8 cellular contexts compared by ENCODE assay signal in the genomic region with DNA sequence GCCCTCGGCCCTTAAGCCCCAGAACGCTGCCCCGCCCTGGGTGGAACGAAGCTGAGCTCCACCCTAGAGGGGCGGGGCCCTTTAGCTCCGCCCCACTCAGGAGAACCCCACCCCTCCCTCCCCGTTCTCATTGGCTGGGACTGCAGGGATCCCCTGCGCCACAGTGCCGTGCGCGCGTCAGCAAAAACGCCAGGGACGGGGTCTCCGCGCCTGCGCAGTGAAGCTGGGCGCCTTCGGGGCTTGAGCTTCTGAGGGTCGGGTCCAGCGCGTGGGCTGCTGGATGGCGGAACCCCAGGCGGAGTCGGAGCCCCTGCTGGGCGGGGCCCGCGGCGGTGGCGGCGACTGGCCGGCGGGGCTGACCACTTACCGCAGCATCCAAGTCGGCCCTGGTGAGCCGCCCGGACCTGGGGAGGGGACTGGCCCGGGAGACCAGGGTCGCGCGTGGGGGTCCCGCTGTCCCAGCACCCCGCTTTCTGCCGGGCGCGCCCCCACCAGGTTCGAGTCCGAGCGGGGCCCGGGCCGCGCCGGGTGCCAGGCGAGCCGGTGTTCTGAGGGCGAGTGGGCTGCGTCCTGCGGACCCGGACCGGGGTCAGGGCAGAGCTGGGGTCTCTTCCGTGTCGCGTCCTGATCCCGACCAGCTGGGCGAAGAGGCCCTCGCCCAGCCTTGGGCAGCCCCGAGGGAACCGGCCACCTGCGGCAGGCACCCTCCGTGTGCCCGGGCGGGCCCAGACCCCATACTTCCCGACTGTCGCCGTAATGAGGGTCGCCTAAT. TPM values are rescaled to one million over a fixed set of nuclear protein-coding genes. Genes with fewer than 3 reads are reported as not detected.
DNase-seq lines count a peak whose midpoint lies in the region; ATAC-seq and TF ChIP-seq lines count a peak whose summit lies in the region.

A gene (plus strand): TSS at position 215 of the 772 bp plus-strand sequence. CDS start 66 bp downstream, at position 281.

- no peak for TF ChIP-seq CTCF in DND-41 (IDR thresholded peaks at IDR 0.05; ENCODE audit: borderline replicate concordance, extremely low read depth, low read length, poor library complexity, severe bottlenecking)

- peaks cover 45% of the 10 kb centered on the region for H3K79me2 ChIP-seq in DND-41 (ENCODE audit: insufficient read depth, low read length)

- peaks cover 6% of the 10 kb centered on the region for H3K36me3 ChIP-seq in DND-41 (ENCODE audit: insufficient read depth, low read length)

- H3K27ac Mint-ChIP-seq in naive B cell, result peak within 1 kb of the TSS; percentile 88 to 98 (median 95)
- H3K27ac Mint-ChIP-seq in stimulated activated effector memory CD8-positive, alpha-beta T cell treated with anti-CD3 and anti-CD28 coated beads, Interleukin-12 subunit alpha, Interleukin-12 subunit beta, amount 100 ng/mL, for 72 hours, result peak within 1 kb of the TSS; percentile 92

- peak within 1 kb of the TSS; percentile 83 to 89 for H3K4me3 ChIP-seq in DND-41 (ENCODE audit: low read depth in 1 of 2, low read length in 2 of 2)

- H3K9me3 Mint-ChIP-seq in naive B cell, result no peaks in the 10 kb centered on the region
- no peaks in the 10 kb centered on the region for H3K9me3 Mint-ChIP-seq in stimulated activated effector memory CD8-positive, alpha-beta T cell treated with anti-CD3 and anti-CD28 coated beads, Interleukin-12 subunit alpha, Interleukin-12 subunit beta, amount 100 ng/mL, for 72 hours

- H3K9me3 ChIP-seq in DND-41 (ENCODE audit: insufficient read depth, low read length, severe bottlenecking), result no peaks in the 10 kb centered on the region

- peaks cover 27% of the 10 kb centered on the region for H4K20me1 ChIP-seq in DND-41 (ENCODE audit: insufficient read depth, low read length)

- peak within 1 kb of the TSS; percentile 81 to 94 (median 86) for H3K4me3 Mint-ChIP-seq in naive B cell
- peak within 1 kb of the TSS; percentile 77 for H3K4me3 Mint-ChIP-seq in stimulated activated effector memory CD8-positive, alpha-beta T cell treated with anti-CD3 and anti-CD28 coated beads, Interleukin-12 subunit alpha, Interleukin-12 subunit beta, amount 100 ng/mL, for 72 hours

- peaks cover 9 to 17% (median 10%) of the 10 kb centered on the region in 3 donors for H3K27me3 Mint-ChIP-seq in naive B cell

- peak; percentile 95 for ATAC-seq in DND-41 (ENCODE audit: insufficient read depth, low read depth)
- peak; percentile 82 for ATAC-seq in GM21825 (IDR thresholded peaks at IDR 0.05; ENCODE audit: unreplicated experiment)
- peak; percentile 89 to 90 for ATAC-seq in naive B cell (ENCODE audit: low read depth in 2 of 2)
- ATAC-seq in stimulated activated effector memory CD8-positive, alpha-beta T cell treated with anti-CD3 and anti-CD28 coated beads, Interleukin-12 subunit alpha, Interleukin-12 subunit beta, amount 100 ng/mL, for 72 hours, result peak; percentile 95

- no peaks in the 10 kb centered on the region for H3K27me3 ChIP-seq in DND-41 (ENCODE audit: insufficient read depth, low read length, poor library complexity)

- DNase-seq in DND-41, result peak; percentile 94
- DNase-seq in Kasumi-1 (lab: John Stamatoyannopoulos, UW), result peak; percentile 86 to 91
- peak; percentile 92 for DNase-seq in RKO (ENCODE audit: low spot score)
- peak; percentile 84 for DNase-seq in activated T-helper 1 cell treated with Interleukin-2 at 50 U/mL for 16 hours (ENCODE audit: low read depth)
- peak; percentile 95 for DNase-seq in fibroblast of gingiva (ENCODE audit: low read depth)
- DNase-seq in naive B cell, result peak; percentile 94
- peak; percentile 82 to 92 for DNase-seq in stimulated activated effector memory CD8-positive, alpha-beta T cell treated with anti-CD3 and anti-CD28 coated beads, Interleukin-12 subunit alpha, Interleukin-12 subunit beta, amount 100 ng/mL, for 72 hours (ENCODE audit: low spot score in 2 of 2)

- H3K9ac ChIP-seq in DND-41 (ENCODE audit: low read depth, low read length), result peak within 1 kb of the TSS; percentile 95

- no peaks in the 10 kb centered on the region for H3K36me3 Mint-ChIP-seq in naive B cell
- H3K36me3 Mint-ChIP-seq in stimulated activated effector memory CD8-positive, alpha-beta T cell treated with anti-CD3 and anti-CD28 coated beads, Interleukin-12 subunit alpha, Interleukin-12 subunit beta, amount 100 ng/mL, for 72 hours, result no peaks in the 10 kb centered on the region

- peak within 1 kb of the TSS; percentile 98 for H3K4me2 ChIP-seq in DND-41 (ENCODE audit: insufficient read depth, low read length)

- peak within 1 kb of the TSS; percentile 73 for H3K27ac ChIP-seq in DND-41 (ENCODE audit: low read length)

- peak within 1 kb of the TSS; percentile 89 for H2AFZ ChIP-seq in DND-41 (ENCODE audit: low read depth, low read length)

- peaks cover 31% of the 10 kb centered on the region for H3K4me1 ChIP-seq in DND-41 (ENCODE audit: insufficient read depth, low read length)

- peaks cover 20 to 43% (median 35%) of the 10 kb centered on the region in 3 donors for H3K4me1 Mint-ChIP-seq in naive B cell
- peaks cover 36% of the 10 kb centered on the region for H3K4me1 Mint-ChIP-seq in stimulated activated effector memory CD8-positive, alpha-beta T cell treated with anti-CD3 and anti-CD28 coated beads, Interleukin-12 subunit alpha, Interleukin-12 subunit beta, amount 100 ng/mL, for 72 hours

RNA-seq across cellular contexts. Expression of the gene that starts here (rescaled TPM):
- 10 to 100 TPM in 1 of 6 donors, 1 to 10 TPM in 5; 4.8 to 12.5 (median 6.9) TPM for polyA plus RNA-seq in naive B cell (ENCODE audit: low read depth in 6 of 6)

Comparison
In these comparisons a context has a peak if more than half of its experiments do, and no peak if none do; other contexts are left out.
1. Peak in every context shown above with its lines: DNase-seq, ATAC-seq, H3K4me3 ChIP-seq and H3K27ac ChIP-seq.